Comparison of ENCODE assay signal across 29 cellular contexts in the genomic region with DNA sequence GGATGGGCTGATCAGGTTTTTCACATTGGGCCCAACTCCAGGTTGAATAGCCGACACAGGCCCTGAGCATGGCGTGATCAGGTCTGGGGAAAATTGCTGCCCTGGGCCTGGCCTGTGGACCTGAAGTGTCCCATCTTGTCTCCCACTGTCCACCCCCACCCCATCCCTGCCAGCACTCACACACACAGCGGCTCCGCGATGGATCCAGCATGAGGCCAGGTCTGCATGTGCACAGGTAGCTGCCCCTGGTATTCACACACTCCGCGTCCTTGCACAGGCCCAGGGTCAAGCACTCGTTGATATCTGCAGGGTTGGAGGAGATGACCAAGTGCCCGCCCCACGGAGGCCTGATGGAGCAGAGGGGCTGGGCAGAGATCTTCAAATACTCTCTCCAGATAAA.
"Had no signal": no experiment of that assay in that cellular context is flagged by ENCODE, and none has a peak within 500 bp of the region (broad histone marks: within the 10 kb centered on the region; RNA-seq: fewer than 3 reads in every experiment).

No MANE protein-coding gene starts in this region.

- H3K4me2 ChIP-seq: smooth muscle cell had no signal

- H3K9ac ChIP-seq: parathyroid adenoma had no signal

- H3K36me3 ChIP-seq: right lobe of liver, suprapubic skin had no signal

- H3K36me3 Mint-ChIP-seq: immature natural killer cell; memory B cell; naive thymus-derived CD4-positive, alpha-beta T cell had no signal

- H3K27ac Mint-ChIP-seq: effector memory CD8-positive, alpha-beta T cell; immature natural killer cell; memory B cell; naive thymus-derived CD4-positive, alpha-beta T cell; nephron; progenitor cell of endocrine pancreas had no signal

- DNase-seq: cortex of kidney; effector memory CD8-positive, alpha-beta T cell; esophagus squamous epithelium; foreskin melanocyte; glutamatergic neuron; hypothalamus; immature natural killer cell; kidney glomerular epithelial cell; left ventricle myocardium superior; lower lobe of right lung; midbrain; naive thymus-derived CD4-positive, alpha-beta T cell; occipital lobe; right lobe of liver; stimulated activated CD4-positive, alpha-beta T cell treated with anti-CD3 and anti-CD28 coated beads, Interleukin-12 subunit alpha, Interleukin-12 subunit beta, amount 100 ng/mL, for 4 hours; stimulated activated CD4-positive, alpha-beta T cell treated with anti-CD3 and anti-CD28 coated beads, Interleukin-1b, Interleukin-23, amount 100 ng/mL, for 48 hours; stimulated activated CD4-positive, alpha-beta T cell treated with anti-CD3 and anti-CD28 coated beads, Interleukin-4, amount 100 ng/mL, for 1 hour; stimulated activated CD8-positive, alpha-beta memory T cell treated with anti-CD3 and anti-CD28 coated beads, Interleukin-4, amount 100 ng/mL, for 48 hours; stimulated activated naive CD4-positive, alpha-beta T cell; stimulated activated naive CD8-positive, alpha-beta T cell treated with anti-CD3 and anti-CD28 coated beads, Interleukin-15, amount 100 ng/mL, for 72 hours; trophoblast cell had no signal

- H3K9me3 ChIP-seq: esophagus squamous epithelium, heart right ventricle, lower lobe of right lung, right lobe of liver, suprapubic skin, vagina had no signal

- H3K4me3 ChIP-seq: esophagus squamous epithelium, heart right ventricle, lower lobe of right lung, right lobe of liver, smooth muscle cell, suprapubic skin, vagina had no signal

- ATAC-seq: effector memory CD8-positive, alpha-beta T cell; naive thymus-derived CD4-positive, alpha-beta T cell; stimulated activated naive CD8-positive, alpha-beta T cell treated with anti-CD3 and anti-CD28 coated beads, Interleukin-15, amount 100 ng/mL, for 72 hours had no signal

- H3K27ac ChIP-seq: heart right ventricle, lower lobe of right lung, parathyroid adenoma, right lobe of liver, suprapubic skin, vagina had no signal

- H3K27me3 ChIP-seq: esophagus squamous epithelium, heart right ventricle, right lobe of liver, suprapubic skin, vagina had no signal

- H3K4me3 Mint-ChIP-seq: effector memory CD8-positive, alpha-beta T cell; immature natural killer cell; memory B cell; naive thymus-derived CD4-positive, alpha-beta T cell; nephron; stimulated activated naive CD8-positive, alpha-beta T cell treated with anti-CD3 and anti-CD28 coated beads, Interleukin-15, amount 100 ng/mL, for 72 hours had no signal

- H3K27me3 Mint-ChIP-seq: naive thymus-derived CD4-positive, alpha-beta T cell had no signal

- H3K4me1 ChIP-seq: lower lobe of right lung, parathyroid adenoma, right lobe of liver had no signal

- H3K4me1 Mint-ChIP-seq: immature natural killer cell, nephron had no signal

- H2AFZ ChIP-seq: parathyroid adenoma had no signal

- H3K9me3 Mint-ChIP-seq: effector memory CD8-positive, alpha-beta T cell; immature natural killer cell; memory B cell; naive thymus-derived CD4-positive, alpha-beta T cell; nephron; stimulated activated naive CD8-positive, alpha-beta T cell treated with anti-CD3 and anti-CD28 coated beads, Interleukin-15, amount 100 ng/mL, for 72 hours had no signal

- H3K79me2 ChIP-seq: parathyroid adenoma had no signal
